13 cellular contexts compared by ENCODE assay signal in genomic region chr3:156691920-156692319, GRCh38. TPM values are rescaled to one million over a fixed set of nuclear protein-coding genes. Genes with fewer than 3 reads are reported as not detected.
DNase-seq lines count a peak whose midpoint lies in the region; ATAC-seq and TF ChIP-seq lines count a peak whose summit lies in the region.
"Had no signal": no experiment of that assay in that cellular context is flagged by ENCODE, and none has a peak within 500 bp of the region (broad histone marks: within the 10 kb centered on the region; RNA-seq: fewer than 3 reads in every experiment).

No MANE protein-coding gene starts in this region.

- H3K4me1 ChIP-seq in right cardiac atrium (ENCODE audit: control insufficient read depth, insufficient read depth, low read length) = peaks cover 4% of the 10 kb centered on the region
- H3K4me1 ChIP-seq in aorta (ENCODE audit: control insufficient read depth in 1 of 2, insufficient read depth in 2 of 2, low read length in 2 of 2) = peaks cover 0 to 6% of the 10 kb centered on the region in 2 donors
- peaks cover 6 to 51% of the 10 kb centered on the region in 2 donors for H3K4me1 ChIP-seq in adrenal gland (replicated peaks in 1 of 2)

- TF ChIP-seq POLR2A in adrenal gland (IDR thresholded peaks at IDR 0.05) = no peak

- H3K4me3 ChIP-seq in right cardiac atrium (ENCODE audit: low read length) (peak overlapping the region; percentile 20), aorta (ENCODE audit: low read length in 2 of 2) (no peak overlapping the region), adrenal gland (no peak overlapping the region)

- H3K27ac Mint-ChIP-seq in effector memory CD8-positive, alpha-beta T cell = no peak overlapping the region

- no peaks in the 10 kb centered on the region for H3K9me3 ChIP-seq in right cardiac atrium (ENCODE audit: control insufficient read depth, low read length)
- H3K9me3 ChIP-seq in aorta (ENCODE audit: control insufficient read depth, low read length) = no peaks in the 10 kb centered on the region
- no peaks in the 10 kb centered on the region for H3K9me3 ChIP-seq in adrenal gland (replicated peaks in 1 of 3)

- ATAC-seq in right cardiac atrium (peak in 1 of 2 donors; percentile 31), Right ventricle myocardium superior (ENCODE audit: poor library complexity) (no peak), aorta (ENCODE audit: low FRiP score) (peak; percentile 44)
- ATAC-seq in effector memory CD8-positive, alpha-beta T cell (replicated peaks) = no peak
- ATAC-seq: activated T-cell treated with anti-CD3 and anti-CD28 coated beads, Interleukin-2, amount 50 U/mL, for 4 hours had no signal

- 22% methylated on average over 1 of the region's 1 CpG for WGBS in right cardiac atrium
- WGBS in aorta, 2 donors = 0 to 9% methylated on average over 1 of the region's 1 CpG
- WGBS in adrenal gland, 4 donors = 38 to 53% (median 45%) methylated on average over 1 of the region's 1 CpG

- no peak for DNase-seq in right cardiac atrium
- DNase-seq in Right ventricle myocardium superior = no peak
- DNase-seq in astrocyte of the hippocampus (ENCODE audit: low read depth, low spot score) = peak; percentile 53
- DNase-seq in glomerular endothelial cell (ENCODE audit: extremely low read depth, low read depth, low spot score) = peak; percentile 70
- DNase-seq in aorta = no peak
- DNase-seq in adrenal gland = no peak
- no peak for DNase-seq in Ammon's horn (ENCODE audit: low spot score)
- no peak for DNase-seq in effector memory CD8-positive, alpha-beta T cell
- DNase-seq: activated T-cell treated with anti-CD3 and anti-CD28 coated beads, Interleukin-2, amount 50 U/mL, for 4 hours; central memory CD4-positive, alpha-beta T cell; NCI-H1417; WERI-Rb-1 had no signal

- peak overlapping the region in 1 of 2 donors; percentile 50 for H3K4me3 Mint-ChIP-seq in effector memory CD8-positive, alpha-beta T cell
- H3K4me3 Mint-ChIP-seq: activated T-cell treated with anti-CD3 and anti-CD28 coated beads, Interleukin-2, amount 50 U/mL, for 4 hours had no signal

- H3K27me3 Mint-ChIP-seq in effector memory CD8-positive, alpha-beta T cell = no peaks in the 10 kb centered on the region

- H3K27ac ChIP-seq in right cardiac atrium (ENCODE audit: low read length) = no peak overlapping the region
- no peak overlapping the region for H3K27ac ChIP-seq in aorta (ENCODE audit: low read depth in 1 of 2, low read length in 2 of 2)
- no peak overlapping the region for H3K27ac ChIP-seq in adrenal gland
- H3K27ac ChIP-seq: C4-2B, WERI-Rb-1 had no signal

- H3K36me3 ChIP-seq in aorta (ENCODE audit: control insufficient read depth in 1 of 2, insufficient read depth in 2 of 2, low read length in 1 of 2) = peaks cover 0 to 2% of the 10 kb centered on the region in 2 donors
- H3K36me3 ChIP-seq in adrenal gland (replicated peaks in 1 of 2) = peaks cover 0 to 16% of the 10 kb centered on the region in 2 donors

- H3K4me1 Mint-ChIP-seq in effector memory CD8-positive, alpha-beta T cell (ENCODE audit: low read depth in 2 of 2) = peaks cover 32 to 57% of the 10 kb centered on the region in 2 donors

- no peaks in the 10 kb centered on the region for H3K9me3 Mint-ChIP-seq in effector memory CD8-positive, alpha-beta T cell
- H3K9me3 Mint-ChIP-seq: activated T-cell treated with anti-CD3 and anti-CD28 coated beads, Interleukin-2, amount 50 U/mL, for 4 hours had no signal

- intact Hi-C loops in right cardiac atrium (cut with DNase I) = no loop called here
- intact Hi-C loops in Right ventricle myocardium superior (cut with DNase I) = no loop called here
- intact Hi-C loops in aorta (cut with DNase I) = loop anchor here in 1 of 2 donors (5.0 kb wide), 1 partner anchor 135 kb away; the partner anchor contains the start of gene LEKR1
- intact Hi-C loops in adrenal gland (cut with DNase I) = no loop called here

- TF ChIP-seq CTCF in adrenal gland (IDR thresholded peaks at IDR 0.05) = no peak

- H3K27me3 ChIP-seq in right cardiac atrium (ENCODE audit: control insufficient read depth, insufficient read depth) = no peaks in the 10 kb centered on the region
- no peaks in the 10 kb centered on the region for H3K27me3 ChIP-seq in aorta (ENCODE audit: control insufficient read depth in 1 of 2, insufficient read depth in 2 of 2, low read length in 1 of 2)
- no peaks in the 10 kb centered on the region for H3K27me3 ChIP-seq in adrenal gland

- H3K36me3 Mint-ChIP-seq in effector memory CD8-positive, alpha-beta T cell (ENCODE audit: insufficient read depth) = peaks cover 69% of the 10 kb centered on the region

RNA-seq across cellular contexts. Expression of gene TIPARP, which starts 17.5 kb away (rescaled TPM):
- total RNA-seq in right cardiac atrium (10 to 100 TPM; 32.8 to 51.3 (median 41.2) TPM), Right ventricle myocardium superior (31.6 TPM), glomerular endothelial cell (38.1 and 44.7 TPM in 2 replicates), aorta (10 to 100 TPM; 23.2 to 24.2 TPM), adrenal gland (10 to 100 TPM; 15.8 to 75.5 (median 21.8) TPM)
- polyA plus RNA-seq in right cardiac atrium (24.3 TPM), aorta (10 to 100 TPM in 1 of 2 donors, 1 to 10 TPM in 1; 9.6 to 12.9 TPM), adrenal gland (10 to 100 TPM in 2 of 3 donors, 1 to 10 TPM in 1; 9.5 to 14.6 (median 10.9) TPM)

Comparison
In these comparisons a context has a peak if more than half of its experiments do, and no peak if none do; other contexts are left out.
1. DNase-seq: peak in astrocyte of the hippocampus (single experiment) and glomerular endothelial cell (single experiment); none in right cardiac atrium (0 of 3), Right ventricle myocardium superior (single experiment), aorta (0 of 2), adrenal gland (0 of 7), Ammon's horn (single experiment) and effector memory CD8-positive, alpha-beta T cell (0 of 3).